ENCODE assay signal across 15 cellular contexts in the genomic region with DNA sequence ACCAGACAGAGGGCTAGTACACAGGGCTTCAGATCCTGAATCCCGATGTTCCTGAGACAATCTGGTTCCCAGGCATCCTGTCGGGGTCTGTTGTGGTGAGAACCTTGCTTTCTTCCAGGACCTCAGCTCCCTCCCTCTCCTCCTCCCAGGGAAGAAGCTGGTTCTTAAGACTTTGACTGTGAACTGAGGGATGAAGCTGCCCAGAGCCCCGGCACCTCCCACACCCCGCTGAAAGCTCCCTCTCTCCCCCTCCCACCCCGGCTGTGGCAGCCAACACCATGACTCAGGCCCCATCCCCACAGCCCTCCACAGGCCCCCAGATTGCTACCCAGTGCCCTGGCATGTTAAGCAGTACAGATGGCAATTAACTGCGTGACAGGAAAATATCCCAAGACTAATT.
DNase-seq lines count a peak whose midpoint lies in the region; ATAC-seq, FAIRE-seq and TF ChIP-seq lines count a peak whose summit lies in the region.
"Had no signal": no experiment of that assay in that cellular context is flagged by ENCODE, and none has a peak within 500 bp of the region (broad histone marks: within the 10 kb centered on the region; RNA-seq: fewer than 3 reads in every experiment).

No MANE protein-coding gene starts in this region.

- H3K36me3 Mint-ChIP-seq in stimulated activated naive B cell treated with anti-CD40 and anti-IgM and Interleukin-4, amounts not matched to agents 10 μg/mL and 1 μg/mL and 100 μg/mL, for 72 hours = no peaks in the 10 kb centered on the region
- H3K36me3 Mint-ChIP-seq: naive thymus-derived CD8-positive, alpha-beta T cell had no signal

- peak overlapping the region; percentile 66; the same call in 1 of the 2 replicates for H3K18ac ChIP-seq in H1 (ENCODE audit: extremely low read depth, low read length)
- H3K18ac ChIP-seq in neuronal stem cell (ENCODE audit: low read length) = no peak overlapping the region

- H2BK120ac ChIP-seq in H1 (replicated peaks; ENCODE audit: low read depth, low read length) (no peak overlapping the region), neuronal stem cell (ENCODE audit: low read depth, low read length) (no peak overlapping the region)

- ATAC-seq in stimulated activated naive B cell treated with anti-CD40 and anti-IgM and Interleukin-4, amounts not matched to agents 10 μg/mL and 1 μg/mL and 100 μg/mL, for 72 hours (replicated peaks) = no peak
- ATAC-seq in HG03025 (IDR thresholded peaks at IDR 0.05; ENCODE audit: low FRiP score, unreplicated experiment) (no peak), gastroesophageal sphincter (no peak)
- ATAC-seq: heart left ventricle; naive thymus-derived CD8-positive, alpha-beta T cell had no signal

- H4K5ac ChIP-seq in H1 (ENCODE audit: insufficient read length, low read depth, low read length) = no peak overlapping the region

- TF ChIP-seq EP300 in H1 (IDR thresholded peaks at IDR 0.05; ENCODE audit: borderline replicate concordance in 1 of 2, low read depth in 2 of 2, low read length in 2 of 2) = no peak
- TF ChIP-seq EP300 in gastroesophageal sphincter (IDR thresholded peaks at IDR 0.05) = no peak

- H3K9ac ChIP-seq in H1 (replicated peaks in 1 of 4; ENCODE audit: extremely low read depth in 1 of 4, low read depth in 3 of 4, low read length in 3 of 4) (no peak overlapping the region), neuronal stem cell (ENCODE audit: low read depth, low read length, poor library complexity) (no peak overlapping the region)

- no peak for TF ChIP-seq CTCF in H1 (IDR thresholded peaks at IDR 0.05; ENCODE audit: control extremely low read depth in 1 of 3, insufficient read depth in 1 of 3, low read depth in 1 of 3, low read length in 3 of 3)
- TF ChIP-seq CTCF in gastroesophageal sphincter (IDR thresholded peaks at IDR 0.05) = no peak

- CTCF ChIA-PET in H1 (lab: Charles Lee; ENCODE audit: partially characterized antibody) = interaction anchor here (1.0 to 8.5 kb wide), 6 partner anchors 8 to 373 kb away, joined by 3 to 88 read pairs (median 6); no protein-coding TSS in a partner anchor

- no peak overlapping the region for H3K14ac ChIP-seq in H1 (ENCODE audit: insufficient read length)
- H3K14ac ChIP-seq in neuronal stem cell (ENCODE audit: low read length) = no peak overlapping the region

- H2AFZ ChIP-seq in H1 (ENCODE audit: low read length) = no peak overlapping the region
- H2AFZ ChIP-seq in neuronal stem cell (ENCODE audit: low read length) = no peak overlapping the region

- no peak for TF ChIP-seq POLR2A in H1 (IDR thresholded peaks at IDR 0.05; ENCODE audit: control extremely low read depth in 1 of 2, low read depth in 2 of 2, low read length in 2 of 2)
- no peak for TF ChIP-seq POLR2A in gastroesophageal sphincter (IDR thresholded peaks at IDR 0.05)

- 0 out of 2 replicates have a peak overlapping the region, but pooled peaks have one; percentile 68 for H2BK12ac ChIP-seq in H1 (ENCODE audit: low read depth, low read length)
- H2BK12ac ChIP-seq in neuronal stem cell (ENCODE audit: low read length) = no peak overlapping the region

- no peaks in the 10 kb centered on the region for H3K9me3 Mint-ChIP-seq in stimulated activated naive B cell treated with anti-CD40 and anti-IgM and Interleukin-4, amounts not matched to agents 10 μg/mL and 1 μg/mL and 100 μg/mL, for 72 hours
- H3K9me3 Mint-ChIP-seq: activated naive CD4-positive, alpha-beta T cell treated with anti-CD3 and anti-CD28 coated beads for 36 hours; naive thymus-derived CD8-positive, alpha-beta T cell had no signal

- H3K56ac ChIP-seq in H1 (replicated peaks; ENCODE audit: insufficient read length, low read depth, low read length) = no peak overlapping the region

- H3K9me3 ChIP-seq in H1 (ENCODE audit: insufficient read depth in 2 of 2, low read depth in 1 of 2, low read length in 1 of 2) (no peaks in the 10 kb centered on the region), neuronal stem cell (replicated peaks in 1 of 2; ENCODE audit: control insufficient read depth in 2 of 2, insufficient read depth in 1 of 2, low read depth in 1 of 2, low read length in 2 of 2) (peaks cover 0 to 8% of the 10 kb centered on the region in 2 donors), gastroesophageal sphincter (no peaks in the 10 kb centered on the region)
- H3K9me3 ChIP-seq: heart left ventricle, spleen had no signal

- H3K23me2 ChIP-seq in H1 (ENCODE audit: low read depth, low read length) = peaks cover 10% of the 10 kb centered on the region

- 75% methylated on average over 2 of the region's 6 CpGs; no CpG with 5 or more reads in 1 of the 2 experiments for whole genome bisulfite sequencing in H1 (ENCODE audit: extremely low coverage in 1 of 2, insufficient coverage in 1 of 2, insufficient read length in 1 of 2, insufficient replicate concordance in 2 of 2, low coverage in 1 of 2, low lambda C conversion rate in 2 of 2, missing lambda C conversion rate in 1 of 2), 2 experiments
- no CpG with 5 or more reads among the region's 6 CpGs for WGBS in neuronal stem cell (ENCODE audit: extremely low coverage in 2 of 2, insufficient read length in 2 of 2, insufficient replicate concordance in 1 of 2), 2 donors
- 0% methylated on average over 1 of the region's 6 CpGs; no CpG with 5 or more reads in 1 of the 2 donors for WGBS in gastroesophageal sphincter (ENCODE audit: low coverage in 1 of 2), 2 donors

- H3K27me3 Mint-ChIP-seq in stimulated activated naive B cell treated with anti-CD40 and anti-IgM and Interleukin-4, amounts not matched to agents 10 μg/mL and 1 μg/mL and 100 μg/mL, for 72 hours = no peaks in the 10 kb centered on the region

- H4K20me1 ChIP-seq in H1 (replicated peaks in 1 of 2; ENCODE audit: control insufficient read depth in 1 of 2, insufficient read depth in 2 of 2, low read length in 2 of 2) = peaks cover 0 to 8% of the 10 kb centered on the region in 2 experiments

- H3K27ac ChIP-seq in H1 (ENCODE audit: low read depth, low read length) (no peak overlapping the region), neuronal stem cell (replicated peaks; ENCODE audit: low read length) (no peak overlapping the region), gastroesophageal sphincter (no peak overlapping the region)
- H3K27ac ChIP-seq: heart left ventricle, spleen had no signal

- no peak for FAIRE-seq in H1 (lab: Jason Lieb, UNC)

- H3K4me1 ChIP-seq in H1 (replicated peaks in 1 of 4; ENCODE audit: control insufficient read depth in 3 of 4, insufficient read depth in 4 of 4, low read length in 3 of 4) (peaks cover 6 to 30% (median 20%) of the 10 kb centered on the region in 4 experiments), neuronal stem cell (ENCODE audit: control insufficient read depth in 2 of 2, insufficient read depth in 1 of 2, low read depth in 1 of 2, low read length in 2 of 2) (peaks cover 0 to 23% of the 10 kb centered on the region in 2 donors), gastroesophageal sphincter (no peaks in the 10 kb centered on the region)

- H3K79me1 ChIP-seq in H1 (ENCODE audit: low read depth, low read length) (no peaks in the 10 kb centered on the region), neuronal stem cell (ENCODE audit: low read depth, low read length) (peaks cover 2% of the 10 kb centered on the region)

- peaks cover 0 to 4% of the 10 kb centered on the region in 2 experiments; a peak in 2 of 4 replicates for H3K79me2 ChIP-seq in H1 (ENCODE audit: control insufficient read depth in 1 of 2, insufficient read depth in 2 of 2, low read length in 2 of 2)

- peak overlapping the region; percentile 7; the same call in 1 of the 2 replicates for H2BK5ac ChIP-seq in H1 (ENCODE audit: low read depth, low read length)
- no peak overlapping the region for H2BK5ac ChIP-seq in neuronal stem cell (ENCODE audit: low read length)

- H3K36me3 ChIP-seq in H1 (ENCODE audit: control insufficient read depth in 2 of 4, insufficient read depth in 4 of 4, low read length in 3 of 4) (no peaks in the 10 kb centered on the region; a peak in 1 of 8 replicates), neuronal stem cell (replicated peaks in 1 of 2; ENCODE audit: control insufficient read depth in 2 of 2, insufficient read depth in 2 of 2, low read length in 2 of 2) (no peaks in the 10 kb centered on the region), gastroesophageal sphincter (no peaks in the 10 kb centered on the region)
- H3K36me3 ChIP-seq: heart left ventricle, spleen had no signal

- H3K27ac Mint-ChIP-seq in stimulated activated naive B cell treated with anti-CD40 and anti-IgM and Interleukin-4, amounts not matched to agents 10 μg/mL and 1 μg/mL and 100 μg/mL, for 72 hours = no peak overlapping the region
- H3K27ac Mint-ChIP-seq: activated naive CD4-positive, alpha-beta T cell treated with anti-CD3 and anti-CD28 coated beads for 36 hours; naive thymus-derived CD8-positive, alpha-beta T cell had no signal

- H4K91ac ChIP-seq in H1 (replicated peaks; ENCODE audit: insufficient read length, low read length) = peak overlapping the region; percentile 2
- H4K91ac ChIP-seq in neuronal stem cell (ENCODE audit: low read depth, low read length, poor library complexity) = no peak overlapping the region

- 0 out of 2 replicates have a peak overlapping the region, but pooled peaks have one; percentile 25 for H2AK5ac ChIP-seq in H1 (ENCODE audit: low read depth, low read length)
- peak overlapping the region; percentile 11 for H2AK5ac ChIP-seq in neuronal stem cell (ENCODE audit: low read depth, low read length)

- H3K23ac ChIP-seq in H1 (ENCODE audit: insufficient read length) (no peak overlapping the region), neuronal stem cell (ENCODE audit: low read depth, low read length, poor library complexity) (no peak overlapping the region)

- H3K4me2 ChIP-seq in H1 (ENCODE audit: insufficient read depth in 1 of 2, low read depth in 2 of 2, low read length in 2 of 2) (no peak overlapping the region; a peak in 1 of 4 replicates), neuronal stem cell (ENCODE audit: insufficient read depth, low read length, poor library complexity, severe bottlenecking) (no peak overlapping the region)

- no peak for TF ChIP-seq RAD21 in H1 (IDR thresholded peaks at IDR 0.05 in 1 of 2, conservative IDR thresholded peaks at IDR 0.05 in 1 of 2; ENCODE audit: low read depth in 2 of 2, low read length in 2 of 2)

- no peaks in the 10 kb centered on the region for H3K4me1 Mint-ChIP-seq in stimulated activated naive B cell treated with anti-CD40 and anti-IgM and Interleukin-4, amounts not matched to agents 10 μg/mL and 1 μg/mL and 100 μg/mL, for 72 hours
- H3K4me1 Mint-ChIP-seq: naive thymus-derived CD8-positive, alpha-beta T cell had no signal

- POLR2A ChIA-PET in H1 (lab: Charles Lee; ENCODE audit: partially characterized antibody) = interaction anchor here (1.1 to 2.0 kb wide), 3 partner anchors 10 to 187 kb away, joined by 3 to 6 read pairs (median 4); no protein-coding TSS in a partner anchor

- H2BK20ac ChIP-seq in H1 (ENCODE audit: low read length) = 0 out of 2 replicates have a peak overlapping the region, but pooled peaks have one; percentile 76

- H3K4me3 ChIP-seq in H1 (ENCODE audit: extremely low read depth in 1 of 4, insufficient read depth in 2 of 4, low read depth in 3 of 4, low read length in 4 of 4) (no peak overlapping the region), neuronal stem cell (ENCODE audit: low read length in 2 of 2) (no peak overlapping the region), gastroesophageal sphincter (no peak overlapping the region)
- H3K4me3 ChIP-seq: heart left ventricle, spleen had no signal

- H4K8ac ChIP-seq in H1 (ENCODE audit: extremely low read depth, insufficient read depth, low read length) (no peak overlapping the region), neuronal stem cell (ENCODE audit: low read depth, low read length) (no peak overlapping the region)

- H2BK15ac ChIP-seq in H1 (ENCODE audit: low read length) = peak overlapping the region; percentile 55; the same call in 1 of the 2 replicates
- no peak overlapping the region for H2BK15ac ChIP-seq in neuronal stem cell (ENCODE audit: low read length)

- H3K27me3 ChIP-seq in H1 (replicated peaks in 1 of 4; ENCODE audit: control insufficient read depth in 3 of 4, extremely low read depth in 1 of 4, insufficient read depth in 3 of 4, low read length in 3 of 4) (peaks cover 0 to 2% (median 0%) of the 10 kb centered on the region in 4 experiments; a peak in 1 of 7 replicates), neuronal stem cell (ENCODE audit: control insufficient read depth in 3 of 3, insufficient read depth in 3 of 3, low read depth in 1 of 3, low read length in 3 of 3) (peaks cover 0 to 3% (median 0%) of the 10 kb centered on the region in 3 experiments), gastroesophageal sphincter (peaks cover 28% of the 10 kb centered on the region)
- H3K27me3 ChIP-seq: spleen had no signal

- no peak overlapping the region for H3K4me3 Mint-ChIP-seq in stimulated activated naive B cell treated with anti-CD40 and anti-IgM and Interleukin-4, amounts not matched to agents 10 μg/mL and 1 μg/mL and 100 μg/mL, for 72 hours
- H3K4me3 Mint-ChIP-seq: activated naive CD4-positive, alpha-beta T cell treated with anti-CD3 and anti-CD28 coated beads for 36 hours; naive thymus-derived CD8-positive, alpha-beta T cell had no signal

- H3K4ac ChIP-seq in H1 (replicated peaks; ENCODE audit: insufficient read length, low read depth, low read length) = no peak overlapping the region
- H3K4ac ChIP-seq in neuronal stem cell (ENCODE audit: low read length) = no peak overlapping the region

- peak; percentile 80 for DNase-seq in DMS 273 (lab: John Stamatoyannopoulos, UW; ENCODE audit: unreplicated experiment)
- peak; percentile 80 to 94 for DNase-seq in NCI-H446 (lab: John Stamatoyannopoulos, UW)
- no peak for DNase-seq in H1 (ENCODE audit: low read depth in 1 of 2, low spot score in 2 of 2)
- DNase-seq in neuronal stem cell (ENCODE audit: low spot score) = no peak
- DNase-seq in activated CD8-positive, alpha-beta memory T cell treated with anti-CD3 and anti-CD28 coated beads, Interleukin-2, amount 50 U/mL, for 48 hours = no peak
- DNase-seq in stimulated activated naive B cell treated with anti-CD40 and anti-IgM and Interleukin-4, amounts not matched to agents 10 μg/mL and 1 μg/mL and 100 μg/mL, for 72 hours = no peak
- DNase-seq: activated naive CD4-positive, alpha-beta T cell treated with anti-CD3 and anti-CD28 coated beads for 36 hours; left cardiac atrium; naive thymus-derived CD8-positive, alpha-beta T cell; NCI-H2029; NK-92 treated with Interleukin-12 subunit alpha and Interleukin-12 subunit beta, amount 100 ng/mL, for 24 hours; spleen had no signal

Comparison
In these comparisons a context has a peak if more than half of its experiments do, and no peak if none do; other contexts are left out.
1. DNase-seq: peak in DMS 273 (single experiment) and NCI-H446 (2 of 2); none in H1 (0 of 2), neuronal stem cell (single experiment), activated CD8-positive, alpha-beta memory T cell treated with anti-CD3 and anti-CD28 coated beads, Interleukin-2, amount 50 U/mL, for 48 hours (single experiment) and stimulated activated naive B cell treated with anti-CD40 and anti-IgM and Interleukin-4, amounts not matched to agents 10 μg/mL and 1 μg/mL and 100 μg/mL, for 72 hours (single experiment).